In the genomic region with DNA sequence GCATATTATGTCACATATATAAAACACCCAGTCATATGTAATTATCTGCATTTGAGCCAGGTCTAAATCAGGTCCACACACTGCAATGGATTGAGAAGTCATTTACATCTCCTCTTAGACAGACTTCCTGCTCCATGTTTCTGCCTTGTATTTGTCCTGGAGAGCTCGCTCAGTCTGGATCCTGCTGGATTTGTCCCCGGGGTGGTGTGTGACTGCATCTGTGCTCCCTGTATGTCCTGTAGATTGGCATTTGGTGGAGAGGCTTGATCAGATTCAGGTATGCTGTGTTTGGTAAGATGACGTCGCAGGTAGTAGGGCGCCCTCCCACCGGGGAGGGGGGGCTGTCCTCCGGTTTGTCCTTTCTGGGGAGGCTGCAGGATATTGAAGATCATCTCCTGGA, we compare ENCODE assay signal across 18 cellular contexts.
"Had no signal": no experiment of that assay in that cellular context is flagged by ENCODE, and none has a peak within 500 bp of the region (broad histone marks: within the 10 kb centered on the region; RNA-seq: fewer than 3 reads in every experiment).

No MANE protein-coding gene starts in this region.

- ATAC-seq: activated T-cell treated with anti-CD3 and anti-CD28 coated beads, Interleukin-2, amount 50 U/mL, for 72 hours; left ventricle myocardium superior; stimulated activated effector memory CD8-positive, alpha-beta T cell treated with anti-CD3 and anti-CD28 coated beads, Interleukin-12 subunit alpha, Interleukin-12 subunit beta, amount 100 ng/mL, for 72 hours; T-helper 17 cell had no signal

- H3K9me3 Mint-ChIP-seq: activated T-cell treated with anti-CD3 and anti-CD28 coated beads, Interleukin-2, amount 50 U/mL, for 72 hours; neural crest cell; stimulated activated effector memory CD8-positive, alpha-beta T cell treated with anti-CD3 and anti-CD28 coated beads, Interleukin-12 subunit alpha, Interleukin-12 subunit beta, amount 100 ng/mL, for 72 hours had no signal

- H3K4me3 Mint-ChIP-seq: activated naive CD8-positive, alpha-beta T cell; activated T-cell treated with anti-CD3 and anti-CD28 coated beads, Interleukin-2, amount 50 U/mL, for 72 hours; neural crest cell; stimulated activated effector memory CD8-positive, alpha-beta T cell treated with anti-CD3 and anti-CD28 coated beads, Interleukin-12 subunit alpha, Interleukin-12 subunit beta, amount 100 ng/mL, for 72 hours; T-helper 17 cell had no signal

- H3K27me3 Mint-ChIP-seq: activated naive CD8-positive, alpha-beta T cell; T-helper 17 cell had no signal

- H3K4me3 ChIP-seq: colonic mucosa, ovary, thyroid gland had no signal

- DNase-seq: activated CD4-positive, alpha-beta T cell treated with anti-CD3 and anti-CD28 coated beads for 48 hours; activated CD8-positive, alpha-beta memory T cell treated with anti-CD3 and anti-CD28 coated beads, Interleukin-2, amount 50 U/mL, for 48 hours; activated gamma-delta T cell; activated T-cell treated with anti-CD3 and anti-CD28 coated beads, Interleukin-2, amount 50 U/mL, for 72 hours; amniotic stem cell; central memory CD4-positive, alpha-beta T cell; colonic mucosa; kidney; left ventricle myocardium superior; mesenchymal stem cell; ovary; stimulated activated CD4-positive, alpha-beta T cell treated with anti-CD3 and anti-CD28 coated beads, Interleukin-12 subunit alpha, Interleukin-12 subunit beta, amount 100 ng/mL, for 4 hours; stimulated activated CD4-positive, alpha-beta T cell treated with anti-CD3 and anti-CD28 coated beads, Interleukin-2, amount 100 ng/mL, for 24 hours; T-helper 17 cell; thyroid gland had no signal

- H3K36me3 Mint-ChIP-seq: stimulated activated effector memory CD8-positive, alpha-beta T cell treated with anti-CD3 and anti-CD28 coated beads, Interleukin-12 subunit alpha, Interleukin-12 subunit beta, amount 100 ng/mL, for 72 hours had no signal

- H3K27ac Mint-ChIP-seq: activated naive CD8-positive, alpha-beta T cell; activated T-cell treated with anti-CD3 and anti-CD28 coated beads, Interleukin-2, amount 50 U/mL, for 72 hours; stimulated activated effector memory CD8-positive, alpha-beta T cell treated with anti-CD3 and anti-CD28 coated beads, Interleukin-12 subunit alpha, Interleukin-12 subunit beta, amount 100 ng/mL, for 72 hours; T-helper 17 cell had no signal
